Comparison of ENCODE assay signal across 29 cellular contexts in genomic region chr6:69918766-69919165, GRCh38. TPM values are rescaled to one million over a fixed set of nuclear protein-coding genes. Genes with fewer than 3 reads are reported as not detected.
DNase-seq lines count a peak whose midpoint lies in the region; ATAC-seq, FAIRE-seq and TF ChIP-seq lines count a peak whose summit lies in the region.
"Had no signal": no experiment of that assay in that cellular context is flagged by ENCODE, and none has a peak within 500 bp of the region (broad histone marks: within the 10 kb centered on the region; RNA-seq: fewer than 3 reads in every experiment).

No MANE protein-coding gene starts in this region.

- H3K4me3 Mint-ChIP-seq in activated B cell treated with CpG ODN at 0.5 μM for 24 hours (no peak overlapping the region), mesothelial cell of epicardium (no peak overlapping the region)
- H3K4me3 Mint-ChIP-seq: activated CD8-positive, alpha-beta T cell treated with anti-CD3 and anti-CD28 coated beads for 36 hours; CD4-positive, alpha-beta T cell; H9; natural killer cell treated with Interleukin-12 subunit alpha and Interleukin-12 subunit beta and Interleukin-15 and Interleukin-18, amount 100 ng/mL, for 72 hours; T-cell had no signal

- H3K4me3 ChIP-seq in GM23248, result no peak overlapping the region
- H3K4me3 ChIP-seq: heart right ventricle, left lung, ovary, right atrium auricular region had no signal

- POLR2A ChIA-PET in activated B cell treated with CpG ODN at 0.5 μM for 24 hours (lab: Charles Lee), result interaction anchor here (1.0 kb wide), 1 partner anchor 37 kb away, joined by 4 read pairs; no protein-coding TSS in a partner anchor

- no peaks in the 10 kb centered on the region for H3K79me2 ChIP-seq in GM23248 (ENCODE audit: insufficient read depth)

- H3K36me3 Mint-ChIP-seq in activated B cell treated with CpG ODN at 0.5 μM for 24 hours (ENCODE audit: low read depth) (peaks cover 23% of the 10 kb centered on the region), mesothelial cell of epicardium (no peaks in the 10 kb centered on the region)
- H3K36me3 Mint-ChIP-seq: IgD-negative memory B cell; natural killer cell treated with Interleukin-12 subunit alpha and Interleukin-12 subunit beta and Interleukin-15 and Interleukin-18, amount 100 ng/mL, for 72 hours; T-cell had no signal

- H2AFZ ChIP-seq in GM23248, result peak overlapping the region; percentile 57

- FAIRE-seq in urothelium cell line (lab: Jason Lieb, UNC), result no peak

- peaks cover 20% of the 10 kb centered on the region for H3F3A ChIP-seq in GM23248 (ENCODE audit: insufficient read depth)

- WGBS in GM23248 (ENCODE audit: low coverage in 1 of 2, low lambda C conversion rate in 2 of 2, missing lambda C conversion rate in 2 of 2), 2 experiments, result 55 to 63% methylated on average over 3 of the region's 3 CpGs

- no peak for ATAC-seq in activated B cell treated with CpG ODN at 0.5 μM for 24 hours (ENCODE audit: low read depth)
- ATAC-seq: heart right ventricle, left lung, T-cell had no signal

- intact Hi-C loops in activated B cell treated with CpG ODN at 0.5 μM for 24 hours (cut with micrococcal nuclease), result loop anchor here (2.0 to 5.0 kb wide), 4 partner anchors 14 to 52 kb away; partner anchors contain the start of gene COL19A1

- H3K4me1 Mint-ChIP-seq in activated B cell treated with CpG ODN at 0.5 μM for 24 hours, result peaks cover 41% of the 10 kb centered on the region
- H3K4me1 Mint-ChIP-seq in mesothelial cell of epicardium, result peaks cover 7% of the 10 kb centered on the region
- H3K4me1 Mint-ChIP-seq: T-cell had no signal

- TF ChIP-seq CTCF in activated B cell treated with CpG ODN at 0.5 μM for 24 hours (IDR thresholded peaks at IDR 0.05) (no peak), mesothelial cell of epicardium (IDR thresholded peaks at IDR 0.05; ENCODE audit: unreplicated experiment) (no peak)

- H3K4me1 ChIP-seq in GM23248 (ENCODE audit: insufficient read depth), result peaks cover 13% of the 10 kb centered on the region
- H3K4me1 ChIP-seq: heart right ventricle, right atrium auricular region had no signal

- H3K27ac Mint-ChIP-seq in activated B cell treated with CpG ODN at 0.5 μM for 24 hours, result peak overlapping the region; percentile 70
- no peak overlapping the region for H3K27ac Mint-ChIP-seq in mesothelial cell of epicardium
- H3K27ac Mint-ChIP-seq: activated CD8-positive, alpha-beta T cell treated with anti-CD3 and anti-CD28 coated beads for 36 hours; CD4-positive, alpha-beta T cell; H9; natural killer cell treated with Interleukin-12 subunit alpha and Interleukin-12 subunit beta and Interleukin-15 and Interleukin-18, amount 100 ng/mL, for 72 hours; T-cell had no signal

- no peaks in the 10 kb centered on the region for H4K20me1 ChIP-seq in GM23248 (ENCODE audit: insufficient read depth)

- DNase-seq in GM23248, result peak; percentile 8
- no peak for DNase-seq in activated B cell treated with CpG ODN at 0.5 μM for 24 hours
- peak; percentile 79 for DNase-seq in kidney tubule cell (ENCODE audit: low spot score)
- peak; percentile 18 for DNase-seq in urothelium cell line (ENCODE audit: low spot score)
- no peak for DNase-seq in COR-L47 (lab: John Stamatoyannopoulos, UW)
- DNase-seq in mesothelial cell of epicardium (ENCODE audit: low spot score in 2 of 2, unreplicated experiment in 2 of 2), result no peak
- DNase-seq in NCI-H1105 (lab: John Stamatoyannopoulos, UW), result no peak
- DNase-seq: activated CD4-positive, CD25-positive, alpha-beta regulatory T cell treated with anti-CD3 and anti-CD28 coated beads, Interleukin-2, amount 50 U/mL, for 72 hours; activated CD8-positive, alpha-beta T cell treated with anti-CD3 and anti-CD28 coated beads for 36 hours; activated effector memory CD4-positive, alpha-beta T cell treated with anti-CD3 and anti-CD28 coated beads, Interleukin-2, amount 50 U/mL, for 16 hours; CD4-positive, alpha-beta T cell; DMS153; GDM1; H9; heart right ventricle; left lung; NCI-H1105 treated with DMSO at 0.1 percent for 48 hours; NCI-H2029; NCI-H345; NCI-H82; OCI-M1; ovary; Right ventricle myocardium superior; stimulated activated CD4-positive, alpha-beta T cell treated with anti-CD3 and anti-CD28 coated beads, Interleukin-4, amount 100 ng/mL, for 1 hour; stimulated activated naive B cell treated with anti-CD40 and anti-IgM and Interleukin-4, amounts not matched to agents 10 μg/mL and 1 μg/mL and 100 μg/mL, for 72 hours; T-cell had no signal

- CTCF ChIA-PET in activated B cell treated with CpG ODN at 0.5 μM for 24 hours (lab: Charles Lee), result no interaction called here

- H3K9ac ChIP-seq in GM23248, result no peak overlapping the region

- H3K27me3 ChIP-seq in GM23248 (replicated peaks; ENCODE audit: insufficient read depth), result no peaks in the 10 kb centered on the region
- H3K27me3 ChIP-seq: heart right ventricle, left lung, ovary, right atrium auricular region had no signal

- H3K9me3 Mint-ChIP-seq in activated B cell treated with CpG ODN at 0.5 μM for 24 hours (no peaks in the 10 kb centered on the region), mesothelial cell of epicardium (peaks cover 11% of the 10 kb centered on the region)
- H3K9me3 Mint-ChIP-seq: activated CD8-positive, alpha-beta T cell treated with anti-CD3 and anti-CD28 coated beads for 36 hours; CD4-positive, alpha-beta T cell; H9; T-cell had no signal

- H3K9me2 ChIP-seq in GM23248 (ENCODE audit: insufficient read depth), result no peaks in the 10 kb centered on the region

- H3K9me3 ChIP-seq in GM23248 (ENCODE audit: low read depth), result no peaks in the 10 kb centered on the region
- H3K9me3 ChIP-seq: ovary had no signal

- H3K27me3 Mint-ChIP-seq in activated B cell treated with CpG ODN at 0.5 μM for 24 hours, result no peaks in the 10 kb centered on the region
- H3K27me3 Mint-ChIP-seq in mesothelial cell of epicardium (ENCODE audit: low read depth), result no peaks in the 10 kb centered on the region
- H3K27me3 Mint-ChIP-seq: activated CD8-positive, alpha-beta T cell treated with anti-CD3 and anti-CD28 coated beads for 36 hours; CD4-positive, alpha-beta T cell; IgD-negative memory B cell; natural killer cell treated with Interleukin-12 subunit alpha and Interleukin-12 subunit beta and Interleukin-15 and Interleukin-18, amount 100 ng/mL, for 72 hours; stimulated activated naive B cell treated with anti-CD40 and anti-IgM and Interleukin-4, amounts not matched to agents 10 μg/mL and 1 μg/mL and 100 μg/mL, for 72 hours had no signal

- H3K4me2 ChIP-seq in GM23248 (ENCODE audit: unreplicated experiment), result no peak overlapping the region

- H3K27ac ChIP-seq in GM23248, result no peak overlapping the region
- H3K27ac ChIP-seq: heart right ventricle, left lung, ovary, right atrium auricular region had no signal

- H3K36me3 ChIP-seq in GM23248 (ENCODE audit: low read depth), result no peaks in the 10 kb centered on the region
- H3K36me3 ChIP-seq: left lung, ovary, right atrium auricular region had no signal

- in situ Hi-C loops in GM23248 (cut with MboI), result no loop called here

RNA-seq across cellular contexts. Expression of gene COL19A1, which starts 52.4 kb away (rescaled TPM):
- not detected in 2 replicates for total RNA-seq in GM23248 (2014; rRNA removed; shearing (Covaris generic))
- not detected in 2 replicates for polyA plus RNA-seq in GM23248 (2016; fragmentation: Nextera tagmentation; extraction: Ambion mirVana)
- 41.9 and 54.4 TPM in 2 replicates for total RNA-seq in activated B cell treated with CpG ODN at 0.5 μM for 24 hours
- total RNA-seq in mesothelial cell of epicardium, result 0.18 to 0.43 TPM (median 0.25 TPM) in 3 replicates
- total RNA-seq: CD4-positive, alpha-beta T cell; H9 had no signal

Comparison
In these comparisons a context has a peak if more than half of its experiments do, and no peak if none do; other contexts are left out.
1. DNase-seq: peak in GM23248 (single experiment), kidney tubule cell (single experiment) and urothelium cell line (single experiment); none in activated B cell treated with CpG ODN at 0.5 μM for 24 hours (single experiment), COR-L47 (single experiment), mesothelial cell of epicardium (0 of 2) and NCI-H1105 (single experiment).
2. RNA of gene COL19A1, which starts 52.4 kb away (total RNA-seq): 41.9 to 54.4 TPM in activated B cell treated with CpG ODN at 0.5 μM for 24 hours; 0.18 to 0.43 TPM in mesothelial cell of epicardium and not detected in GM23248; every median in the first group is over 10 times any median in the second.